1 cellular context compared by ENCODE assay signal in the genomic region with DNA sequence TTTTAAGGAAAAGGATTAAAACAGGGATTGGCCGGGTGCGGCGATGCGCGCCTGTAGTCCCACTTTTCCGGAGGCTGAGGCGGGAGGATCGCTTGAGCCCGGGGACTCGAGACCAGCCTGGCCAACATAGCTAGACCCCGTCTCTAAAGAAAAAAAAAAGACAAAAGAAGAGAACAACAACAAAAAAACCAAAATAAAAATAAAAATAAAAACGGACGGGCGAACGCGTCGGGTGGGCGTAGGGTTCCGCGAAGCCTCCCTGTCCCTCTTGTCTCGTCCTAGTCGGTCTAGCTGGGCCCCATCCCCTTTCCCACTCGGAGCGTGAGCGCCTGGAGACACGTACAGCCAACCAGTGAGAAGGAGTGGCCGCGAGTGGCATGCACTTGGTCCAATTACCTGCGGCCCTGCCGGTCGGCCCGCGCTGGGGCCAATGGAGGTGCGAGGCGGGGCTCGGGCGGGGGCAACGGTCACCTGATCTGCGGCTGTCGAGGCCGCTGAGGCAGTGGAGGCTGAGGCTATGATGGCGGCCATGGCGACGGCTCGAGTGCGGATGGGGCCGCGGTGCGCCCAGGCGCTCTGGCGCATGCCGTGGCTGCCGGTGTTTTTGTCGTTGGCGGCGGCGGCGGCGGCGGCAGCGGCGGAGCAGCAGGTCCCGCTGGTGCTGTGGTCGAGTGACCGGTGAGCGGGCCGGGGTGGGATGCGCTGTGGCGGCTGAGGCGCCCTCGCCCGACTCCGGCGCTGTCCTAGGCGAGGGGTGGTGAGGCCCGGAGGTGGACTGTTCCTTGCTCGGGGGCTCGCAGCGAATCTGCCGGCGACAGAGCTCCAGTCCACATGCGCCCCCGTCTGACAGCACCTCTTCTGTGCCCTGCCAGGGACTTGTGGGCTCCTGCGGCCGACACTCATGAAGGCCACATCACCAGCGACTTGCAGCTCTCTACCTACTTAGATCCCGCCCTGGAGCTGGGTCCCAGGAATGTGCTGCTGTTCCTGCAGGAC.
A peak's percentile ranks its signal among the peaks of the same experiment; 100 is the strongest.
TF ChIP-seq lines count a peak whose summit lies in the region.

A gene with protein sequence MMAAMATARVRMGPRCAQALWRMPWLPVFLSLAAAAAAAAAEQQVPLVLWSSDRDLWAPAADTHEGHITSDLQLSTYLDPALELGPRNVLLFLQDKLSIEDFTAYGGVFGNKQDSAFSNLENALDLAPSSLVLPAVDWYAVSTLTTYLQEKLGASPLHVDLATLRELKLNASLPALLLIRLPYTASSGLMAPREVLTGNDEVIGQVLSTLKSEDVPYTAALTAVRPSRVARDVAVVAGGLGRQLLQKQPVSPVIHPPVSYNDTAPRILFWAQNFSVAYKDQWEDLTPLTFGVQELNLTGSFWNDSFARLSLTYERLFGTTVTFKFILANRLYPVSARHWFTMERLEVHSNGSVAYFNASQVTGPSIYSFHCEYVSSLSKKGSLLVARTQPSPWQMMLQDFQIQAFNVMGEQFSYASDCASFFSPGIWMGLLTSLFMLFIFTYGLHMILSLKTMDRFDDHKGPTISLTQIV (plus strand): TSS at position 502 of the 996 bp plus-strand sequence. CDS start 16 bp downstream, at position 518.

TF ChIP-seq in HepG2, 621 proteins besides CTCF, POLR2A, EP300 and RAD21 (continued from another document and continues in another):
- TF ChIP-seq, protein P1, sequence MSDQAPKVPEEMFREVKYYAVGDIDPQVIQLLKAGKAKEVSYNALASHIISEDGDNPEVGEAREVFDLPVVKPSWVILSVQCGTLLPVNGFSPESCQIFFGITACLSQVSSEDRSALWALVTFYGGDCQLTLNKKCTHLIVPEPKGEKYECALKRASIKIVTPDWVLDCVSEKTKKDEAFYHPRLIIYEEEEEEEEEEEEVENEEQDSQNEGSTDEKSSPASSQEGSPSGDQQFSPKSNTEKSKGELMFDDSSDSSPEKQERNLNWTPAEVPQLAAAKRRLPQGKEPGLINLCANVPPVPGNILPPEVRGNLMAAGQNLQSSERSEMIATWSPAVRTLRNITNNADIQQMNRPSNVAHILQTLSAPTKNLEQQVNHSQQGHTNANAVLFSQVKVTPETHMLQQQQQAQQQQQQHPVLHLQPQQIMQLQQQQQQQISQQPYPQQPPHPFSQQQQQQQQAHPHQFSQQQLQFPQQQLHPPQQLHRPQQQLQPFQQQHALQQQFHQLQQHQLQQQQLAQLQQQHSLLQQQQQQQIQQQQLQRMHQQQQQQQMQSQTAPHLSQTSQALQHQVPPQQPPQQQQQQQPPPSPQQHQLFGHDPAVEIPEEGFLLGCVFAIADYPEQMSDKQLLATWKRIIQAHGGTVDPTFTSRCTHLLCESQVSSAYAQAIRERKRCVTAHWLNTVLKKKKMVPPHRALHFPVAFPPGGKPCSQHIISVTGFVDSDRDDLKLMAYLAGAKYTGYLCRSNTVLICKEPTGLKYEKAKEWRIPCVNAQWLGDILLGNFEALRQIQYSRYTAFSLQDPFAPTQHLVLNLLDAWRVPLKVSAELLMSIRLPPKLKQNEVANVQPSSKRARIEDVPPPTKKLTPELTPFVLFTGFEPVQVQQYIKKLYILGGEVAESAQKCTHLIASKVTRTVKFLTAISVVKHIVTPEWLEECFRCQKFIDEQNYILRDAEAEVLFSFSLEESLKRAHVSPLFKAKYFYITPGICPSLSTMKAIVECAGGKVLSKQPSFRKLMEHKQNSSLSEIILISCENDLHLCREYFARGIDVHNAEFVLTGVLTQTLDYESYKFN (CRISPR knock-in tag; conservative IDR thresholded peaks at IDR 0.05), result peak; percentile 35; the same call in 1 of the 2 replicates
- no peak for TF ChIP-seq NPAS2 (CRISPR knock-in tag; IDR thresholded peaks at IDR 0.05; ENCODE audit: borderline replicate concordance)
- TF ChIP-seq SNAI1 (CRISPR knock-in tag; IDR thresholded peaks at IDR 0.05; ENCODE audit: borderline replicate concordance), result no peak
- TF ChIP-seq, protein P2, sequence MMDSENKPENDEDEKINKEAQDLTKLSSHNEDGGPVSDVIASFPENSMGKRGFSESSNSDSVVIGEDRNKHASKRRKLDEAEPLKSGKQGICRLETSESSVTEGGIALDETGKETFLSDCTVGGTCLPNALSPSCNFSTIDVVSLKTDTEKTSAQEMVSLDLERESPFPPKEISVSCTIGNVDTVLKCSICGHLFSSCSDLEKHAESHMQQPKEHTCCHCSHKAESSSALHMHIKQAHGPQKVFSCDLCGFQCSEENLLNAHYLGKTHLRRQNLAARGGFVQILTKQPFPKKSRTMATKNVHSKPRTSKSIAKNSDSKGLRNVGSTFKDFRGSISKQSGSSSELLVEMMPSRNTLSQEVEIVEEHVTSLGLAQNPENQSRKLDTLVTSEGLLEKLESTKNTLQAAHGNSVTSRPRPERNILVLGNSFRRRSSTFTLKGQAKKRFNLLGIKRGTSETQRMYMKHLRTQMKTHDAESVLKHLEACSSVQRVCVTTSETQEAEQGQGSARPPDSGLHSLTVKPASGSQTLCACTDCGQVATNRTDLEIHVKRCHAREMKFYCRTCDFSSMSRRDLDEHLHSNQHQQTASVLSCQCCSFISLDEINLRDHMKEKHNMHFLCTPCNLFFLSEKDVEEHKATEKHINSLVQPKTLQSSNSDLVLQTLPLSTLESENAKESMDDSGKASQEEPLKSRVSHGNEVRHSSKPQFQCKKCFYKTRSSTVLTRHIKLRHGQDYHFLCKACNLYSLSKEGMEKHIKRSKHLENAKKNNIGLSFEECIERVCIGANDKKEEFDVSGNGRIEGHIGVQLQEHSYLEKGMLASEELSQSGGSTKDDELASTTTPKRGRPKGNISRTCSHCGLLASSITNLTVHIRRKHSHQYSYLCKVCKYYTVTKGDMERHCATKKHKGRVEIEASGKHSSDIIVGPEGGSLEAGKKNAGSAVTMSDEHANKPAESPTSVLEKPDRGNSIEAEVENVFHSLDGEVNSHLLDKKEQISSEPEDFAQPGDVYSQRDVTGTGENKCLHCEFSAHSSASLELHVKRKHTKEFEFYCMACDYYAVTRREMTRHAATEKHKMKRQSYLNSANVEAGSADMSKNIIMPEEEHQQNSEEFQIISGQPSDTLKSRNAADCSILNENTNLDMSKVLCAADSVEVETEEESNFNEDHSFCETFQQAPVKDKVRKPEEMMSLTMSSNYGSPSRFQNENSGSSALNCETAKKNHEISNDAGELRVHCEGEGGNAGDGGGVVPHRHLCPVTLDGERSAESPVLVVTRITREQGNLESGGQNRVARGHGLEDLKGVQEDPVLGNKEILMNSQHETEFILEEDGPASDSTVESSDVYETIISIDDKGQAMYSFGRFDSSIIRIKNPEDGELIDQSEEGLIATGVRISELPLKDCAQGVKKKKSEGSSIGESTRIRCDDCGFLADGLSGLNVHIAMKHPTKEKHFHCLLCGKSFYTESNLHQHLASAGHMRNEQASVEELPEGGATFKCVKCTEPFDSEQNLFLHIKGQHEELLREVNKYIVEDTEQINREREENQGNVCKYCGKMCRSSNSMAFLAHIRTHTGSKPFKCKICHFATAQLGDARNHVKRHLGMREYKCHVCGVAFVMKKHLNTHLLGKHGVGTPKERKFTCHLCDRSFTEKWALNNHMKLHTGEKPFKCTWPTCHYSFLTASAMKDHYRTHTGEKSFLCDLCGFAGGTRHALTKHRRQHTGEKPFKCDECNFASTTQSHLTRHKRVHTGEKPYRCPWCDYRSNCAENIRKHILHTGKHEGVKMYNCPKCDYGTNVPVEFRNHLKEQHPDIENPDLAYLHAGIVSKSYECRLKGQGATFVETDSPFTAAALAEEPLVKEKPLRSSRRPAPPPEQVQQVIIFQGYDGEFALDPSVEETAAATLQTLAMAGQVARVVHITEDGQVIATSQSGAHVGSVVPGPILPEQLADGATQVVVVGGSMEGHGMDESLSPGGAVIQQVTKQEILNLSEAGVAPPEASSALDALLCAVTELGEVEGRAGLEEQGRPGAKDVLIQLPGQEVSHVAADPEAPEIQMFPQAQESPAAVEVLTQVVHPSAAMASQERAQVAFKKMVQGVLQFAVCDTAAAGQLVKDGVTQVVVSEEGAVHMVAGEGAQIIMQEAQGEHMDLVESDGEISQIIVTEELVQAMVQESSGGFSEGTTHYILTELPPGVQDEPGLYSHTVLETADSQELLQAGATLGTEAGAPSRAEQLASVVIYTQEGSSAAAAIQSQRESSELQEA (CRISPR knock-in tag; IDR thresholded peaks at IDR 0.05; ENCODE audit: not compliant biosample characterization), result no peak
- no peak for TF ChIP-seq ZNF589 (CRISPR knock-in tag; conservative IDR thresholded peaks at IDR 0.05)
- no peak for TF ChIP-seq ZBTB8A (CRISPR knock-in tag; IDR thresholded peaks at IDR 0.05; ENCODE audit: borderline replicate concordance, low read depth)
- no peak for TF ChIP-seq ZNF430 (CRISPR knock-in tag; IDR thresholded peaks at IDR 0.05)
- TF ChIP-seq, protein P3, sequence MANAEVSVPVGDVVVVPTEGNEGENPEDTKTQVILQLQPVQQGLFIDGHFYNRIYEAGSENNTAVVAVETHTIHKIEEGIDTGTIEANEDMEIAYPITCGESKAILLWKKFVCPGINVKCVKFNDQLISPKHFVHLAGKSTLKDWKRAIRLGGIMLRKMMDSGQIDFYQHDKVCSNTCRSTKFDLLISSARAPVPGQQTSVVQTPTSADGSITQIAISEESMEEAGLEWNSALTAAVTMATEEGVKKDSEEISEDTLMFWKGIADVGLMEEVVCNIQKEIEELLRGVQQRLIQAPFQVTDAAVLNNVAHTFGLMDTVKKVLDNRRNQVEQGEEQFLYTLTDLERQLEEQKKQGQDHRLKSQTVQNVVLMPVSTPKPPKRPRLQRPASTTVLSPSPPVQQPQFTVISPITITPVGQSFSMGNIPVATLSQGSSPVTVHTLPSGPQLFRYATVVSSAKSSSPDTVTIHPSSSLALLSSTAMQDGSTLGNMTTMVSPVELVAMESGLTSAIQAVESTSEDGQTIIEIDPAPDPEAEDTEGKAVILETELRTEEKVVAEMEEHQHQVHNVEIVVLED (CRISPR knock-in tag; IDR thresholded peaks at IDR 0.05; ENCODE audit: borderline replicate concordance), result peak; percentile 80
- TF ChIP-seq ATAD3A (CRISPR knock-in tag; IDR thresholded peaks at IDR 0.05), result no peak
- no peak for TF ChIP-seq ETV5 (CRISPR knock-in tag; IDR thresholded peaks at IDR 0.05; ENCODE audit: borderline replicate concordance)
- TF ChIP-seq ZSCAN9 (CRISPR knock-in tag; IDR thresholded peaks at IDR 0.05; ENCODE audit: borderline replicate concordance), result no peak
- TF ChIP-seq HNRNPK (IDR thresholded peaks at IDR 0.05; ENCODE audit: low read depth, low read length, poor library complexity, severe bottlenecking), result no peak
- no peak for TF ChIP-seq ZNF841 (CRISPR knock-in tag; IDR thresholded peaks at IDR 0.05; ENCODE audit: borderline replicate concordance)
- TF ChIP-seq TBX2 (CRISPR knock-in tag; IDR thresholded peaks at IDR 0.05; ENCODE audit: borderline replicate concordance), result peak; percentile 35; the same call in 1 of the 2 replicates
- peak; percentile 65 for TF ChIP-seq RFX5 (IDR thresholded peaks at IDR 0.05; ENCODE audit: low read depth, low read length)
- no peak for TF ChIP-seq ZNF260 (CRISPR knock-in tag; IDR thresholded peaks at IDR 0.05; ENCODE audit: borderline replicate concordance, low read depth)
- no peak for TF ChIP-seq ZNF792 (CRISPR knock-in tag; IDR thresholded peaks at IDR 0.05)
- no peak for TF ChIP-seq HOXA7 (CRISPR knock-in tag; IDR thresholded peaks at IDR 0.05)
- no peak for TF ChIP-seq ZNF83 (CRISPR knock-in tag; IDR thresholded peaks at IDR 0.05; ENCODE audit: borderline replicate concordance)
- TF ChIP-seq, protein P4, sequence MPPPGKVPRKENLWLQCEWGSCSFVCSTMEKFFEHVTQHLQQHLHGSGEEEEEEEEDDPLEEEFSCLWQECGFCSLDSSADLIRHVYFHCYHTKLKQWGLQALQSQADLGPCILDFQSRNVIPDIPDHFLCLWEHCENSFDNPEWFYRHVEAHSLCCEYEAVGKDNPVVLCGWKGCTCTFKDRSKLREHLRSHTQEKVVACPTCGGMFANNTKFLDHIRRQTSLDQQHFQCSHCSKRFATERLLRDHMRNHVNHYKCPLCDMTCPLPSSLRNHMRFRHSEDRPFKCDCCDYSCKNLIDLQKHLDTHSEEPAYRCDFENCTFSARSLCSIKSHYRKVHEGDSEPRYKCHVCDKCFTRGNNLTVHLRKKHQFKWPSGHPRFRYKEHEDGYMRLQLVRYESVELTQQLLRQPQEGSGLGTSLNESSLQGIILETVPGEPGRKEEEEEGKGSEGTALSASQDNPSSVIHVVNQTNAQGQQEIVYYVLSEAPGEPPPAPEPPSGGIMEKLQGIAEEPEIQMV (CRISPR knock-in tag; IDR thresholded peaks at IDR 0.05; ENCODE audit: low read depth), result no peak
- TF ChIP-seq, protein P5, sequence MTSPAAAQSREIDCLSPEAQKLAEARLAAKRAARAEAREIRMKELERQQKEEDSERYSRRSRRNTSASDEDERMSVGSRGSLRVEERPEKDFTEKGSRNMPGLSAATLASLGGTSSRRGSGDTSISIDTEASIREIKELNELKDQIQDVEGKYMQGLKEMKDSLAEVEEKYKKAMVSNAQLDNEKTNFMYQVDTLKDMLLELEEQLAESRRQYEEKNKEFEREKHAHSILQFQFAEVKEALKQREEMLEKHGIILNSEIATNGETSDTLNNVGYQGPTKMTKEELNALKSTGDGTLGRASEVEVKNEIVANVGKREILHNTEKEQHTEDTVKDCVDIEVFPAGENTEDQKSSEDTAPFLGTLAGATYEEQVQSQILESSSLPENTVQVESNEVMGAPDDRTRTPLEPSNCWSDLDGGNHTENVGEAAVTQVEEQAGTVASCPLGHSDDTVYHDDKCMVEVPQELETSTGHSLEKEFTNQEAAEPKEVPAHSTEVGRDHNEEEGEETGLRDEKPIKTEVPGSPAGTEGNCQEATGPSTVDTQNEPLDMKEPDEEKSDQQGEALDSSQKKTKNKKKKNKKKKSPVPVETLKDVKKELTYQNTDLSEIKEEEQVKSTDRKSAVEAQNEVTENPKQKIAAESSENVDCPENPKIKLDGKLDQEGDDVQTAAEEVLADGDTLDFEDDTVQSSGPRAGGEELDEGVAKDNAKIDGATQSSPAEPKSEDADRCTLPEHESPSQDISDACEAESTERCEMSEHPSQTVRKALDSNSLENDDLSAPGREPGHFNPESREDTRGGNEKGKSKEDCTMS (CRISPR knock-in tag; conservative IDR thresholded peaks at IDR 0.05), result no peak
- no peak for TF ChIP-seq RCOR2 (CRISPR knock-in tag; IDR thresholded peaks at IDR 0.05)
- TF ChIP-seq GABPA (IDR thresholded peaks at IDR 0.05; ENCODE audit: low read depth, low read length), result no peak
- TF ChIP-seq GABPA (CRISPR knock-in tag; IDR thresholded peaks at IDR 0.05; ENCODE audit: low read depth), result no peak
- no peak for TF ChIP-seq NFATC3 (CRISPR knock-in tag; IDR thresholded peaks at IDR 0.05)
- TF ChIP-seq TCF12 (IDR thresholded peaks at IDR 0.05), result no peak
- no peak for TF ChIP-seq TCF12 (CRISPR knock-in tag; IDR thresholded peaks at IDR 0.05)
- no peak for TF ChIP-seq PHF5A (CRISPR knock-in tag; IDR thresholded peaks at IDR 0.05; ENCODE audit: low read depth, unreplicated experiment)
- TF ChIP-seq IRF2 (CRISPR knock-in tag; IDR thresholded peaks at IDR 0.05), result no peak
- no peak for TF ChIP-seq SYNCRIP (IDR thresholded peaks at IDR 0.05; ENCODE audit: insufficient read depth, low read depth, low read length)
- TF ChIP-seq, protein P6, sequence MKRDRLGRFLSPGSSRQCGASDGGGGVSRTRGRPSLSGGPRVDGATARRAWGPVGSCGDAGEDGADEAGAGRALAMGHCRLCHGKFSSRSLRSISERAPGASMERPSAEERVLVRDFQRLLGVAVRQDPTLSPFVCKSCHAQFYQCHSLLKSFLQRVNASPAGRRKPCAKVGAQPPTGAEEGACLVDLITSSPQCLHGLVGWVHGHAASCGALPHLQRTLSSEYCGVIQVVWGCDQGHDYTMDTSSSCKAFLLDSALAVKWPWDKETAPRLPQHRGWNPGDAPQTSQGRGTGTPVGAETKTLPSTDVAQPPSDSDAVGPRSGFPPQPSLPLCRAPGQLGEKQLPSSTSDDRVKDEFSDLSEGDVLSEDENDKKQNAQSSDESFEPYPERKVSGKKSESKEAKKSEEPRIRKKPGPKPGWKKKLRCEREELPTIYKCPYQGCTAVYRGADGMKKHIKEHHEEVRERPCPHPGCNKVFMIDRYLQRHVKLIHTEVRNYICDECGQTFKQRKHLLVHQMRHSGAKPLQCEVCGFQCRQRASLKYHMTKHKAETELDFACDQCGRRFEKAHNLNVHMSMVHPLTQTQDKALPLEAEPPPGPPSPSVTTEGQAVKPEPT (CRISPR knock-in tag; IDR thresholded peaks at IDR 0.05; ENCODE audit: low read depth), result no peak
- no peak for TF ChIP-seq ZNF782 (CRISPR knock-in tag; IDR thresholded peaks at IDR 0.05; ENCODE audit: borderline replicate concordance)
- TF ChIP-seq PCBP1 (IDR thresholded peaks at IDR 0.05; ENCODE audit: borderline replicate concordance, low read depth, low read length), result no peak
